Comparison of ENCODE assay signal across 13 cellular contexts in genomic region chr9:114037961-114038723, GRCh38. TPM values are rescaled to one million over a fixed set of nuclear protein-coding genes. Genes with fewer than 3 reads are reported as not detected.
DNase-seq lines count a peak whose midpoint lies in the region; ATAC-seq and TF ChIP-seq lines count a peak whose summit lies in the region.
"Had no signal": no experiment of that assay in that cellular context is flagged by ENCODE, and none has a peak within 500 bp of the region (broad histone marks: within the 10 kb centered on the region; RNA-seq: fewer than 3 reads in every experiment).

No MANE protein-coding gene starts in this region.

- H3K4me1 Mint-ChIP-seq in activated CD4-positive, alpha-beta T cell treated with anti-CD3 and anti-CD28 coated beads, Interleukin-2, amount 10 ng/mL, durations not matched to agents 24 days and 14 days = no peaks in the 10 kb centered on the region
- H3K4me1 Mint-ChIP-seq in activated CD4-positive, alpha-beta T cell treated with anti-CD3 and anti-CD28 coated beads for 36 hours = no peaks in the 10 kb centered on the region
- no peaks in the 10 kb centered on the region for H3K4me1 Mint-ChIP-seq in effector memory CD8-positive, alpha-beta T cell (ENCODE audit: low read depth in 2 of 2)
- no peaks in the 10 kb centered on the region for H3K4me1 Mint-ChIP-seq in immature natural killer cell
- H3K4me1 Mint-ChIP-seq: activated naive CD4-positive, alpha-beta T cell treated with anti-CD3 and anti-CD28 coated beads, Interleukin-2, amount 50 U/mL, for 24 hours had no signal

- in situ Hi-C loops in astrocyte of the cerebellum (cut with HindIII; ENCODE audit: low sequenced_read_pairs) = no loop called here

- TF ChIP-seq CTCF in astrocyte of the cerebellum (IDR thresholded peaks at IDR 0.05; ENCODE audit: low read depth, low read length, missing control alignments) = no peak

- POLR2A ChIA-PET in activated CD4-positive, alpha-beta T cell treated with anti-CD3 and anti-CD28 coated beads for 36 hours (lab: Charles Lee) = no interaction called here

- CTCF ChIA-PET in activated CD4-positive, alpha-beta T cell treated with anti-CD3 and anti-CD28 coated beads for 36 hours (lab: Charles Lee) = interaction anchor here (0.7 kb wide), 2 partner anchors 38 to 78 kb away, joined by 3 to 5 read pairs; no protein-coding TSS in a partner anchor

- no peak overlapping the region for H3K4me3 Mint-ChIP-seq in activated CD4-positive, alpha-beta T cell treated with anti-CD3 and anti-CD28 coated beads, Interleukin-2, amount 10 ng/mL, durations not matched to agents 24 days and 14 days
- H3K4me3 Mint-ChIP-seq in activated CD4-positive, alpha-beta T cell treated with anti-CD3 and anti-CD28 coated beads for 36 hours = no peak overlapping the region
- no peak overlapping the region for H3K4me3 Mint-ChIP-seq in effector memory CD8-positive, alpha-beta T cell
- H3K4me3 Mint-ChIP-seq in immature natural killer cell = no peak overlapping the region
- H3K4me3 Mint-ChIP-seq: activated naive CD4-positive, alpha-beta T cell treated with anti-CD3 and anti-CD28 coated beads, Interleukin-2, amount 50 U/mL, for 24 hours had no signal

- H3K4me3 ChIP-seq in astrocyte of the cerebellum (ENCODE audit: low read depth, low read length) = no peak overlapping the region

- H3K9me3 Mint-ChIP-seq in activated CD4-positive, alpha-beta T cell treated with anti-CD3 and anti-CD28 coated beads, Interleukin-2, amount 10 ng/mL, durations not matched to agents 24 days and 14 days = peaks cover 2% of the 10 kb centered on the region
- H3K9me3 Mint-ChIP-seq in activated CD4-positive, alpha-beta T cell treated with anti-CD3 and anti-CD28 coated beads for 36 hours (ENCODE audit: low read depth) = no peaks in the 10 kb centered on the region
- H3K9me3 Mint-ChIP-seq in effector memory CD8-positive, alpha-beta T cell = no peaks in the 10 kb centered on the region
- H3K9me3 Mint-ChIP-seq in immature natural killer cell = no peaks in the 10 kb centered on the region
- H3K9me3 Mint-ChIP-seq: activated naive CD4-positive, alpha-beta T cell treated with anti-CD3 and anti-CD28 coated beads, Interleukin-2, amount 50 U/mL, for 24 hours had no signal

- ATAC-seq in activated CD4-positive, alpha-beta T cell treated with anti-CD3 and anti-CD28 coated beads for 36 hours = no peak
- no peak for ATAC-seq in effector memory CD8-positive, alpha-beta T cell (replicated peaks)
- ATAC-seq in GM21786 (IDR thresholded peaks at IDR 0.05; ENCODE audit: unreplicated experiment) = no peak
- ATAC-seq: activated CD4-positive, CD25-positive, alpha-beta regulatory T cell treated with anti-CD3 and anti-CD28 coated beads, Interleukin-2, amount 50 U/mL, for 24 hours had no signal

- no peaks in the 10 kb centered on the region for H3K27me3 Mint-ChIP-seq in activated CD4-positive, alpha-beta T cell treated with anti-CD3 and anti-CD28 coated beads, Interleukin-2, amount 10 ng/mL, durations not matched to agents 24 days and 14 days
- no peaks in the 10 kb centered on the region for H3K27me3 Mint-ChIP-seq in activated CD4-positive, alpha-beta T cell treated with anti-CD3 and anti-CD28 coated beads for 36 hours
- H3K27me3 Mint-ChIP-seq in effector memory CD8-positive, alpha-beta T cell = no peaks in the 10 kb centered on the region
- H3K27me3 Mint-ChIP-seq in immature natural killer cell (ENCODE audit: low read depth in 3 of 3) = peaks cover 0 to 2% (median 2%) of the 10 kb centered on the region in 3 donors
- H3K27me3 Mint-ChIP-seq: activated naive CD4-positive, alpha-beta T cell treated with anti-CD3 and anti-CD28 coated beads, Interleukin-2, amount 50 U/mL, for 24 hours had no signal

- DNase-seq in activated CD4-positive, alpha-beta T cell treated with anti-CD3 and anti-CD28 coated beads, Interleukin-2, amount 10 ng/mL, durations not matched to agents 24 days and 14 days = peak; percentile 42
- DNase-seq in activated CD4-positive, alpha-beta T cell treated with anti-CD3 and anti-CD28 coated beads for 36 hours = no peak
- peak; percentile 8 for DNase-seq in astrocyte of the cerebellum (ENCODE audit: low read depth)
- peak; percentile 91 for DNase-seq in left kidney (ENCODE audit: low read depth, low spot score)
- peak; percentile 38 for DNase-seq in superior temporal gyrus (ENCODE audit: extremely low spot score)
- no peak for DNase-seq in effector memory CD8-positive, alpha-beta T cell
- no peak for DNase-seq in immature natural killer cell
- DNase-seq: cortex of kidney, MV-4-11 had no signal

- no peaks in the 10 kb centered on the region for H3K36me3 Mint-ChIP-seq in activated CD4-positive, alpha-beta T cell treated with anti-CD3 and anti-CD28 coated beads, Interleukin-2, amount 10 ng/mL, durations not matched to agents 24 days and 14 days (ENCODE audit: low read depth)
- H3K36me3 Mint-ChIP-seq in activated CD4-positive, alpha-beta T cell treated with anti-CD3 and anti-CD28 coated beads for 36 hours (ENCODE audit: low read depth) = no peaks in the 10 kb centered on the region
- no peaks in the 10 kb centered on the region for H3K36me3 Mint-ChIP-seq in effector memory CD8-positive, alpha-beta T cell (ENCODE audit: insufficient read depth)
- H3K36me3 Mint-ChIP-seq in immature natural killer cell = peaks cover 4 to 47% (median 19%) of the 10 kb centered on the region in 3 donors
- H3K36me3 Mint-ChIP-seq: activated naive CD4-positive, alpha-beta T cell treated with anti-CD3 and anti-CD28 coated beads, Interleukin-2, amount 50 U/mL, for 24 hours had no signal

- intact Hi-C loops in activated CD4-positive, alpha-beta T cell treated with anti-CD3 and anti-CD28 coated beads, Interleukin-2, amount 10 ng/mL, durations not matched to agents 24 days and 14 days (cut with micrococcal nuclease) = no loop called here
- intact Hi-C loops in activated CD4-positive, alpha-beta T cell treated with anti-CD3 and anti-CD28 coated beads for 36 hours (cut with DNase I, micrococcal nuclease) = no loop called here

- no peak overlapping the region for H3K27ac Mint-ChIP-seq in activated CD4-positive, alpha-beta T cell treated with anti-CD3 and anti-CD28 coated beads, Interleukin-2, amount 10 ng/mL, durations not matched to agents 24 days and 14 days
- H3K27ac Mint-ChIP-seq in activated CD4-positive, alpha-beta T cell treated with anti-CD3 and anti-CD28 coated beads for 36 hours = no peak overlapping the region
- no peak overlapping the region for H3K27ac Mint-ChIP-seq in effector memory CD8-positive, alpha-beta T cell
- no peak overlapping the region for H3K27ac Mint-ChIP-seq in immature natural killer cell
- H3K27ac Mint-ChIP-seq: activated naive CD4-positive, alpha-beta T cell treated with anti-CD3 and anti-CD28 coated beads, Interleukin-2, amount 50 U/mL, for 24 hours had no signal

RNA-seq across cellular contexts. Expression of gene AMBP, which starts 40.0 kb away (rescaled TPM):
- total RNA-seq in activated CD4-positive, alpha-beta T cell treated with anti-CD3 and anti-CD28 coated beads, Interleukin-2, amount 10 ng/mL, durations not matched to agents 24 days and 14 days = not detected in 2 replicates
- not detected for total RNA-seq in activated CD4-positive, alpha-beta T cell treated with anti-CD3 and anti-CD28 coated beads for 36 hours
- not detected for polyA plus RNA-seq in immature natural killer cell
- total RNA-seq: fibroblast of villous mesenchyme had no signal

Comparison
In these comparisons a context has a peak if more than half of its experiments do, and no peak if none do; other contexts are left out.
1. DNase-seq: peak in activated CD4-positive, alpha-beta T cell treated with anti-CD3 and anti-CD28 coated beads, Interleukin-2, amount 10 ng/mL, durations not matched to agents 24 days and 14 days (single experiment), astrocyte of the cerebellum (single experiment), left kidney (single experiment) and superior temporal gyrus (single experiment); none in activated CD4-positive, alpha-beta T cell treated with anti-CD3 and anti-CD28 coated beads for 36 hours (single experiment), effector memory CD8-positive, alpha-beta T cell (0 of 3) and immature natural killer cell (0 of 3).